ENCODE assay signal across 8 cellular contexts in genomic region chr12:47779301-47779942, GRCh38. TPM values are rescaled to one million over a fixed set of nuclear protein-coding genes. Genes with fewer than 3 reads are reported as not detected.
A peak's percentile ranks its signal among the peaks of the same experiment; 100 is the strongest.
DNase-seq lines count a peak whose midpoint lies in the region; ATAC-seq and TF ChIP-seq lines count a peak whose summit lies in the region.

No MANE protein-coding gene starts in this region.

- H3F3A ChIP-seq in PC-3 (ENCODE audit: low read length, unreplicated experiment) = peaks cover 4% of the 10 kb centered on the region

- TF ChIP-seq CTCF in PC-3 (conservative IDR thresholded peaks at IDR 0.05; ENCODE audit: low read depth, low read length) (peak; percentile 96), fibroblast of lung (conservative IDR thresholded peaks at IDR 0.05 in 1 of 2, IDR thresholded peaks at IDR 0.05 in 1 of 2; ENCODE audit: low read depth in 1 of 2, low read length in 2 of 2) (peak; percentile 96 to 98), nephron (IDR thresholded peaks at IDR 0.05; ENCODE audit: unreplicated experiment in 3 of 3) (peak; percentile 91 to 96 (median 96))

- H3K36me3 ChIP-seq in PC-3 (ENCODE audit: low read depth, low read length) (peaks cover 5% of the 10 kb centered on the region; the same call in 1 of the 2 replicates), fibroblast of lung (ENCODE audit: control insufficient read depth, insufficient read depth, low read length) (peaks cover 10% of the 10 kb centered on the region)

- no peak overlapping the region for H3K9ac ChIP-seq in PC-3 (ENCODE audit: low read length)
- no peak overlapping the region for H3K9ac ChIP-seq in fibroblast of lung (ENCODE audit: insufficient read depth, low read length)

- H3K4me3 ChIP-seq in PC-3 (ENCODE audit: low read length) (no peak overlapping the region), fibroblast of lung (replicated peaks in 1 of 4; ENCODE audit: control extremely low read depth in 1 of 4, insufficient read depth in 1 of 4, low read depth in 3 of 4, low read length in 4 of 4) (no peak overlapping the region)

- no peaks in the 10 kb centered on the region for H3K27me3 ChIP-seq in PC-3 (ENCODE audit: low read length)
- H3K27me3 ChIP-seq in fibroblast of lung (ENCODE audit: control insufficient read depth, insufficient read depth, low read length) = no peaks in the 10 kb centered on the region

- no peak overlapping the region for H3K27ac ChIP-seq in PC-3 (ENCODE audit: low read length)
- H3K27ac ChIP-seq in fibroblast of lung (ENCODE audit: insufficient read depth, low read length) = no peak overlapping the region

- H3K79me2 ChIP-seq in PC-3 (ENCODE audit: low read length) = peaks cover 6% of the 10 kb centered on the region
- no peaks in the 10 kb centered on the region for H3K79me2 ChIP-seq in fibroblast of lung (ENCODE audit: control insufficient read depth, insufficient read depth, low read length)

- ATAC-seq in GM21390 (IDR thresholded peaks at IDR 0.05; ENCODE audit: unreplicated experiment) (peak; percentile 81), PC-3 (peak; percentile 81)
- peak; percentile 88 for ATAC-seq in stimulated activated naive CD8-positive, alpha-beta T cell treated with anti-CD3 and anti-CD28 coated beads, Interleukin-15, amount 100 ng/mL, for 72 hours

- H3K9me3 Mint-ChIP-seq in activated T-cell treated with anti-CD3 and anti-CD28 coated beads, Interleukin-2, amount 50 U/mL, for 24 hours = no peaks in the 10 kb centered on the region
- no peaks in the 10 kb centered on the region for H3K9me3 Mint-ChIP-seq in nephron
- no peaks in the 10 kb centered on the region for H3K9me3 Mint-ChIP-seq in stimulated activated naive CD8-positive, alpha-beta T cell treated with anti-CD3 and anti-CD28 coated beads, Interleukin-15, amount 100 ng/mL, for 72 hours

- H3K9me2 ChIP-seq in PC-3 (replicated peaks; ENCODE audit: low read length) = no peaks in the 10 kb centered on the region

- BruUV-seq in PC-3 (replicated peaks; lab: Mats Ljungman, UMichigan) = no TSS peak

- intact Hi-C loops in PC-3 (cut with micrococcal nuclease) = loop anchor here (1.0 kb wide), 3 partner anchors 37 to 64 kb away; no protein-coding TSS in a partner anchor

- DNase-seq in DMS114 treated with DMSO at 0.1 percent for 48 hours (lab: John Stamatoyannopoulos, UW; ENCODE audit: unreplicated experiment) (peak; percentile 73), HuH-7.5 (ENCODE audit: low spot score) (peak; percentile 94), PC-3 (peak; percentile 94), fibroblast of lung (ENCODE audit: low read depth in 2 of 2) (peak; percentile 62 to 85)
- DNase-seq in activated T-cell treated with anti-CD3 and anti-CD28 coated beads, Interleukin-2, amount 50 U/mL, for 24 hours = peak; percentile 96
- peak; percentile 92 to 93 for DNase-seq in stimulated activated naive CD8-positive, alpha-beta T cell treated with anti-CD3 and anti-CD28 coated beads, Interleukin-15, amount 100 ng/mL, for 72 hours

- POLR2A ChIA-PET in PC-3 (lab: Charles Lee; ENCODE audit: unreplicated experiment) = no interaction called here

- H3K4me2 ChIP-seq in PC-3 (ENCODE audit: low read length) = no peak overlapping the region
- H3K4me2 ChIP-seq in fibroblast of lung (ENCODE audit: extremely low read depth, insufficient read depth, low read length) = no peak overlapping the region

- H3K4me3 Mint-ChIP-seq in activated T-cell treated with anti-CD3 and anti-CD28 coated beads, Interleukin-2, amount 50 U/mL, for 24 hours = no peak overlapping the region
- H3K4me3 Mint-ChIP-seq in nephron = peak overlapping the region in 2 of 3 experiments; percentile 0 to 1
- peak overlapping the region in 1 of 2 donors; percentile 49 for H3K4me3 Mint-ChIP-seq in stimulated activated naive CD8-positive, alpha-beta T cell treated with anti-CD3 and anti-CD28 coated beads, Interleukin-15, amount 100 ng/mL, for 72 hours

- H3K27ac Mint-ChIP-seq in activated T-cell treated with anti-CD3 and anti-CD28 coated beads, Interleukin-2, amount 50 U/mL, for 24 hours = peak overlapping the region; percentile 57
- H3K27ac Mint-ChIP-seq in nephron = peak overlapping the region; percentile 2 to 35 (median 12)
- peak overlapping the region in 1 of 2 donors; percentile 82 for H3K27ac Mint-ChIP-seq in stimulated activated naive CD8-positive, alpha-beta T cell treated with anti-CD3 and anti-CD28 coated beads, Interleukin-15, amount 100 ng/mL, for 72 hours

- CTCF ChIA-PET in PC-3 (lab: Charles Lee) = interaction anchor here (1.4 to 1.6 kb wide), 2 partner anchors 36 to 58 kb away, joined by 4 to 5 read pairs; no protein-coding TSS in a partner anchor

- H3K4me1 Mint-ChIP-seq in activated T-cell treated with anti-CD3 and anti-CD28 coated beads, Interleukin-2, amount 50 U/mL, for 24 hours (ENCODE audit: low read depth) = peaks cover 41% of the 10 kb centered on the region
- H3K4me1 Mint-ChIP-seq in nephron = peaks cover 16% of the 10 kb centered on the region
- H3K4me1 Mint-ChIP-seq in stimulated activated naive CD8-positive, alpha-beta T cell treated with anti-CD3 and anti-CD28 coated beads, Interleukin-15, amount 100 ng/mL, for 72 hours = peaks cover 82% of the 10 kb centered on the region

- H3K36me3 Mint-ChIP-seq in activated T-cell treated with anti-CD3 and anti-CD28 coated beads, Interleukin-2, amount 50 U/mL, for 24 hours (ENCODE audit: low read depth) = peaks cover 32% of the 10 kb centered on the region
- H3K36me3 Mint-ChIP-seq in nephron (ENCODE audit: low read depth) = peaks cover 11% of the 10 kb centered on the region

- H2AFZ ChIP-seq in PC-3 (ENCODE audit: low read length) (no peak overlapping the region), fibroblast of lung (ENCODE audit: low read length) (no peak overlapping the region)

- H4K20me1 ChIP-seq in PC-3 (ENCODE audit: low read length) (no peaks in the 10 kb centered on the region), fibroblast of lung (ENCODE audit: control insufficient read depth, extremely low read depth, insufficient read depth, low read length) (no peaks in the 10 kb centered on the region)

- H3K9me3 ChIP-seq in PC-3 (ENCODE audit: low read length) (no peaks in the 10 kb centered on the region), fibroblast of lung (ENCODE audit: control insufficient read depth, insufficient read depth, low read depth, low read length) (no peaks in the 10 kb centered on the region)

- H3K27me3 Mint-ChIP-seq in activated T-cell treated with anti-CD3 and anti-CD28 coated beads, Interleukin-2, amount 50 U/mL, for 24 hours = no peaks in the 10 kb centered on the region
- peaks cover 5% of the 10 kb centered on the region for H3K27me3 Mint-ChIP-seq in nephron (ENCODE audit: low read depth)
- no peaks in the 10 kb centered on the region for H3K27me3 Mint-ChIP-seq in stimulated activated naive CD8-positive, alpha-beta T cell treated with anti-CD3 and anti-CD28 coated beads, Interleukin-15, amount 100 ng/mL, for 72 hours

- peaks cover 23% of the 10 kb centered on the region for H3K4me1 ChIP-seq in PC-3 (ENCODE audit: insufficient read depth, low read length)
- H3K4me1 ChIP-seq in fibroblast of lung (ENCODE audit: control insufficient read depth, extremely low read depth, insufficient read depth, low read length) = peaks cover 11% of the 10 kb centered on the region

RNA-seq across cellular contexts. Expression of gene SLC48A1, which starts 6.4 kb away (rescaled TPM):
- 21.4 and 22.3 TPM in 2 replicates for total RNA-seq in PC-3 (2014; rRNA removed)
- total RNA-seq in fibroblast of lung = 12.8 and 18.7 TPM in 2 replicates
- polyA plus RNA-seq in fibroblast of lung = 8.9 and 9.0 TPM in 2 replicates
- polyA plus RNA-seq in fibroblast of lung (2012) = 12.1 and 13.2 TPM in 2 replicates
- 20.9 and 22.7 TPM in 2 replicates for polyA minus RNA-seq in fibroblast of lung (ENCODE audit: low replicate concordance)

RNA-seq across cellular contexts. Expression of gene RAPGEF3, which starts 20.7 kb away (rescaled TPM):
- 6.7 and 9.3 TPM in 2 replicates for total RNA-seq in PC-3 (2014; rRNA removed)
- 1.0 and 2.8 TPM in 2 replicates for total RNA-seq in fibroblast of lung
- 0.83 and 0.95 TPM in 2 replicates for polyA plus RNA-seq in fibroblast of lung
- polyA plus RNA-seq in fibroblast of lung (2012) = 0.93 and 1.2 TPM in 2 replicates
- 2.3 and 4.2 TPM in 2 replicates for polyA minus RNA-seq in fibroblast of lung (ENCODE audit: low replicate concordance)

RNA-seq across cellular contexts. Expression of gene HDAC7, which starts 40.3 kb away (rescaled TPM):
- 44.2 and 59.6 TPM in 2 replicates for total RNA-seq in PC-3 (2014; rRNA removed)
- total RNA-seq in fibroblast of lung = 23.6 and 28.1 TPM in 2 replicates
- 31.6 and 35.4 TPM in 2 replicates for polyA plus RNA-seq in fibroblast of lung
- polyA plus RNA-seq in fibroblast of lung (2012) = 47.2 and 50.5 TPM in 2 replicates
- polyA minus RNA-seq in fibroblast of lung (ENCODE audit: low replicate concordance) = 94.8 and 140 TPM in 2 replicates

RNA-seq across cellular contexts. Expression of gene ENDOU, which starts 54.1 kb away (rescaled TPM):
- not detected in 2 replicates for total RNA-seq in PC-3 (2014; rRNA removed)
- 0.17 TPM in 1 of 2 replicates, not detected in the other for total RNA-seq in fibroblast of lung
- polyA plus RNA-seq in fibroblast of lung = 0.07 and 0.09 TPM in 2 replicates
- not detected in 2 replicates for polyA plus RNA-seq in fibroblast of lung (2012)
- polyA minus RNA-seq in fibroblast of lung (ENCODE audit: low replicate concordance) = not detected in 2 replicates
